1 cellular context compared by ENCODE assay signal in genomic region chr17:47895856-47896671, GRCh38.
TF ChIP-seq lines count a peak whose summit lies in the region.

SP2 (plus strand) TSS chr17:47896236; CDS start chr17:47896287, 51 bp downstream.

TF ChIP-seq in HEK293, 187 proteins besides CTCF, POLR2A, EP300 and RAD21 (continued from another document and continues in another):
- peak; percentile 8; the same call in 1 of the 2 replicates for TF ChIP-seq PRDM10 (tag by site-specific recombination; IDR thresholded peaks at IDR 0.05)
- TF ChIP-seq ZNF692 (tag by site-specific recombination; IDR thresholded peaks at IDR 0.05): peak; percentile 95
- peak; percentile 85 for TF ChIP-seq EGR2 (tag by site-specific recombination; IDR thresholded peaks at IDR 0.05; ENCODE audit: low read depth)
- TF ChIP-seq SCRT1 (tag by site-specific recombination; IDR thresholded peaks at IDR 0.05; ENCODE audit: borderline replicate concordance): peak; percentile 98
- TF ChIP-seq BCL11B (tag by site-specific recombination; IDR thresholded peaks at IDR 0.05; ENCODE audit: low read depth): peak; percentile 60; the same call in 1 of the 2 replicates
- TF ChIP-seq ZNF558 (tag by site-specific recombination; IDR thresholded peaks at IDR 0.05): no peak
- 0 out of 2 replicates have a peak, but pooled peaks have one; percentile 13 for TF ChIP-seq OSR2 (tag by site-specific recombination; IDR thresholded peaks at IDR 0.05)
- TF ChIP-seq ZEB2 (tag by site-specific recombination; IDR thresholded peaks at IDR 0.05): peak; percentile 93; the same call in 1 of the 2 replicates
- TF ChIP-seq ZIC2 (tag by site-specific recombination; IDR thresholded peaks at IDR 0.05): peak; percentile 50
- TF ChIP-seq ZNF391 (tag by site-specific recombination; IDR thresholded peaks at IDR 0.05; ENCODE audit: borderline replicate concordance, low read depth): peak; percentile 37; the same call in 1 of the 2 replicates
- TF ChIP-seq PATZ1 (tag by site-specific recombination; IDR thresholded peaks at IDR 0.05): peak; percentile 87
- TF ChIP-seq ZSCAN30 (tag by site-specific recombination; IDR thresholded peaks at IDR 0.05): 0 out of 2 replicates have a peak, but pooled peaks have one; percentile 59
- no peak for TF ChIP-seq ZNF785 (tag by site-specific recombination; IDR thresholded peaks at IDR 0.05)
- TF ChIP-seq ZNF580 (tag by site-specific recombination; IDR thresholded peaks at IDR 0.05): peak; percentile 97
- TF ChIP-seq ZNF280C (tag by site-specific recombination; IDR thresholded peaks at IDR 0.05): no peak
- TF ChIP-seq ZNF792 (tag by site-specific recombination; IDR thresholded peaks at IDR 0.05): no peak
- no peak for TF ChIP-seq ZNF146 (tag by site-specific recombination; IDR thresholded peaks at IDR 0.05)
- TF ChIP-seq ZNF610 (tag by site-specific recombination; IDR thresholded peaks at IDR 0.05; ENCODE audit: borderline replicate concordance): no peak
- TF ChIP-seq ZNF660 (tag by site-specific recombination; IDR thresholded peaks at IDR 0.05): peak; percentile 50; the same call in 1 of the 2 replicates
- TF ChIP-seq ZNF398 (tag by site-specific recombination; IDR thresholded peaks at IDR 0.05): peak; percentile 51; the same call in 1 of the 2 replicates
- TF ChIP-seq SP2 (tag by site-specific recombination; IDR thresholded peaks at IDR 0.05): peak; percentile 98
- TF ChIP-seq ZNF488 (tag by site-specific recombination; IDR thresholded peaks at IDR 0.05): no peak
- peak; percentile 83 for TF ChIP-seq GLIS2 (tag by site-specific recombination; IDR thresholded peaks at IDR 0.05)
- no peak for TF ChIP-seq ZNF843 (tag by site-specific recombination; IDR thresholded peaks at IDR 0.05)
- peak; percentile 88 for TF ChIP-seq KLF16 (tag by site-specific recombination; IDR thresholded peaks at IDR 0.05)
- peak; percentile 64; the same call in 1 of the 2 replicates for TF ChIP-seq YY2 (tag by site-specific recombination; IDR thresholded peaks at IDR 0.05)
- peak; percentile 97 for TF ChIP-seq ZBTB8A (tag by site-specific recombination; IDR thresholded peaks at IDR 0.05)
- TF ChIP-seq ELK4 (IDR thresholded peaks at IDR 0.05; ENCODE audit: borderline replicate concordance, low read depth, low read length): peak; percentile 87
- peak; percentile 96 for TF ChIP-seq ZFP69B (tag by site-specific recombination; IDR thresholded peaks at IDR 0.05)
- TF ChIP-seq ZNF335 (tag by site-specific recombination; conservative IDR thresholded peaks at IDR 0.05): peak; percentile 85
- peak; percentile 75 for TF ChIP-seq KLF9 (tag by site-specific recombination; IDR thresholded peaks at IDR 0.05; ENCODE audit: low read depth)
- peak; percentile 6; the same call in 1 of the 2 replicates for TF ChIP-seq WT1 (tag by site-specific recombination; IDR thresholded peaks at IDR 0.05)
- TF ChIP-seq SP7 (tag by site-specific recombination; IDR thresholded peaks at IDR 0.05): peak; percentile 21
- peak; percentile 95 for TF ChIP-seq ZXDB (tag by site-specific recombination; IDR thresholded peaks at IDR 0.05)
- TF ChIP-seq ZNF514 (tag by site-specific recombination; IDR thresholded peaks at IDR 0.05): no peak
- peak; percentile 32 for TF ChIP-seq ZBTB26 (tag by site-specific recombination; optimal IDR thresholded peaks at IDR 0.05)
- TF ChIP-seq ZNF518A (tag by site-specific recombination; conservative IDR thresholded peaks at IDR 0.05; ENCODE audit: low read depth): peak; percentile 72
